In genomic region chr7:915291-916218, GRCh38 we compare ENCODE assay signal across 13 cellular contexts. TPM values are rescaled to one million over a fixed set of nuclear protein-coding genes. Genes with fewer than 3 reads are reported as not detected.
DNase-seq lines count a peak whose midpoint lies in the region; TF ChIP-seq lines count a peak whose summit lies in the region.
"Had no signal": no experiment of that assay in that cellular context is flagged by ENCODE, and none has a peak within 500 bp of the region (broad histone marks: within the 10 kb centered on the region; RNA-seq: fewer than 3 reads in every experiment).

No MANE protein-coding gene starts in this region.

- H3K27ac Mint-ChIP-seq in Calu3 (ENCODE audit: unreplicated experiment) (peak overlapping the region; percentile 27), progenitor cell of endocrine pancreas (peak overlapping the region; percentile 23)
- H3K27ac Mint-ChIP-seq in dendritic cell treated with granulocyte-macrophage colony-stimulating factor and Interleukin-4, amounts not matched to agents 40 ng/mL and 50 ng/mL, for 4 days: peak overlapping the region; percentile 10

- intact Hi-C loops in Calu3 (cut with micrococcal nuclease; ENCODE audit: unreplicated experiment): no loop called here
- intact Hi-C loops in dendritic cell treated with granulocyte-macrophage colony-stimulating factor and Interleukin-4, amounts not matched to agents 40 ng/mL and 50 ng/mL, for 4 days (cut with micrococcal nuclease): no loop called here

- CTCF ChIA-PET in Calu3 (lab: Charles Lee): no interaction called here

- DNase-seq in Calu3: no peak
- DNase-seq in NCI-H2171 treated with DMSO at 0.1 percent for 48 hours (lab: John Stamatoyannopoulos, UW): peak; percentile 52
- no peak for DNase-seq in progenitor cell of endocrine pancreas (ENCODE audit: low spot score, unreplicated experiment)
- no peak for DNase-seq in NCI-H1105 (lab: John Stamatoyannopoulos, UW)
- DNase-seq in HuH-7.5 (ENCODE audit: low spot score): no peak
- DNase-seq in NCI-H345 treated with DMSO at 0.1 percent for 48 hours (lab: John Stamatoyannopoulos, UW; ENCODE audit: unreplicated experiment): no peak
- DNase-seq: activated T-cell treated with anti-CD3 and anti-CD28 coated beads, Interleukin-2, amount 50 U/mL, for 1 hour; AML-193; NCI-H187; NCI-H510A treated with DMSO at 0.1 percent for 48 hours; occipital lobe; stimulated activated CD4-positive, alpha-beta T cell treated with anti-CD3 and anti-CD28 coated beads, Interleukin-2, amount 100 ng/mL, for 24 hours had no signal

- H3K27me3 Mint-ChIP-seq in Calu3 (ENCODE audit: unreplicated experiment) (no peaks in the 10 kb centered on the region), progenitor cell of endocrine pancreas (no peaks in the 10 kb centered on the region)
- peaks cover 7% of the 10 kb centered on the region for H3K27me3 Mint-ChIP-seq in dendritic cell treated with granulocyte-macrophage colony-stimulating factor and Interleukin-4, amounts not matched to agents 40 ng/mL and 50 ng/mL, for 4 days

- H3K4me3 Mint-ChIP-seq in Calu3 (ENCODE audit: low read depth, unreplicated experiment) (peak overlapping the region; percentile 28), progenitor cell of endocrine pancreas (ENCODE audit: low read depth) (no peak overlapping the region)
- no peak overlapping the region for H3K4me3 Mint-ChIP-seq in dendritic cell treated with granulocyte-macrophage colony-stimulating factor and Interleukin-4, amounts not matched to agents 40 ng/mL and 50 ng/mL, for 4 days

- TF ChIP-seq CTCF in Calu3 (IDR thresholded peaks at IDR 0.05; ENCODE audit: unreplicated experiment) (no peak), progenitor cell of endocrine pancreas (IDR thresholded peaks at IDR 0.05; ENCODE audit: unreplicated experiment) (no peak)

- H3K9me3 Mint-ChIP-seq in Calu3 (ENCODE audit: low read depth, unreplicated experiment): no peaks in the 10 kb centered on the region
- peaks cover 9% of the 10 kb centered on the region for H3K9me3 Mint-ChIP-seq in dendritic cell treated with granulocyte-macrophage colony-stimulating factor and Interleukin-4, amounts not matched to agents 40 ng/mL and 50 ng/mL, for 4 days
- H3K9me3 Mint-ChIP-seq in progenitor cell of endocrine pancreas (ENCODE audit: low read depth): no peaks in the 10 kb centered on the region

- H3K36me3 Mint-ChIP-seq in Calu3 (ENCODE audit: insufficient read depth, unreplicated experiment) (peaks cover 75% of the 10 kb centered on the region), progenitor cell of endocrine pancreas (ENCODE audit: insufficient read depth) (no peaks in the 10 kb centered on the region)
- peaks cover 83% of the 10 kb centered on the region for H3K36me3 Mint-ChIP-seq in dendritic cell treated with granulocyte-macrophage colony-stimulating factor and Interleukin-4, amounts not matched to agents 40 ng/mL and 50 ng/mL, for 4 days (ENCODE audit: low read depth)

- peaks cover 59% of the 10 kb centered on the region for H3K4me1 Mint-ChIP-seq in Calu3 (ENCODE audit: low read depth, unreplicated experiment)
- peaks cover 78% of the 10 kb centered on the region for H3K4me1 Mint-ChIP-seq in dendritic cell treated with granulocyte-macrophage colony-stimulating factor and Interleukin-4, amounts not matched to agents 40 ng/mL and 50 ng/mL, for 4 days (ENCODE audit: low read depth)
- no peaks in the 10 kb centered on the region for H3K4me1 Mint-ChIP-seq in progenitor cell of endocrine pancreas (ENCODE audit: low read depth)

- BruUV-seq in Calu3 (replicated peaks; lab: Mats Ljungman, UMichigan): no TSS peak

RNA-seq across cellular contexts. Expression of gene ADAP1, which starts 38.9 kb away (rescaled TPM):
- total RNA-seq in Calu3 (2022): 173 and 220 TPM in 2 replicates
- 10.3 and 10.7 TPM in 2 replicates for total RNA-seq in progenitor cell of endocrine pancreas

RNA-seq across cellular contexts. Expression of gene GET4, which starts 39.2 kb away (rescaled TPM):
- 145 and 167 TPM in 2 replicates for total RNA-seq in Calu3 (2022)
- 58.2 and 58.7 TPM in 2 replicates for total RNA-seq in progenitor cell of endocrine pancreas

RNA-seq across cellular contexts. Expression of gene COX19, which starts 59.8 kb away (rescaled TPM):
- total RNA-seq in Calu3 (2022) (37.4 and 39.1 TPM in 2 replicates), progenitor cell of endocrine pancreas (20.3 and 20.6 TPM in 2 replicates)

Comparison
In these comparisons a context has a peak if more than half of its experiments do, and no peak if none do; other contexts are left out.
1. RNA of gene ADAP1, which starts 38.9 kb away (total RNA-seq): 173 to 220 TPM in Calu3; 10.3 to 10.7 TPM in progenitor cell of endocrine pancreas; every median in the first group is over 10 times any median in the second.
2. Peak in every context shown above with its lines, with median percentiles within 50 percentile points of each other: H3K27ac Mint-ChIP-seq.